In genomic region chr10:19209319-19209718, GRCh38 we compare ENCODE assay signal across 20 cellular contexts.
"Had no signal": no experiment of that assay in that cellular context is flagged by ENCODE, and none has a peak within 500 bp of the region (broad histone marks: within the 10 kb centered on the region; RNA-seq: fewer than 3 reads in every experiment).

No MANE protein-coding gene starts in this region.

- DNase-seq: activated B cell treated with CpG ODN at 0.5 μM for 24 hours; activated CD4-positive, alpha-beta T cell treated with anti-CD3 and anti-CD28 coated beads for 48 hours; activated CD8-positive, alpha-beta T cell treated with anti-CD3 and anti-CD28 coated beads, Interleukin-2, amount 10 ng/mL, durations not matched to agents 7 days and 5 days; activated naive CD4-positive, alpha-beta T cell treated with anti-CD3 and anti-CD28 coated beads for 36 hours; activated T-cell treated with anti-CD3 and anti-CD28 coated beads, Interleukin-2, amount 50 U/mL, for 4 hours; body of pancreas; caudate nucleus; effector memory CD8-positive, alpha-beta T cell; immature natural killer cell; kidney glomerular epithelial cell; left ventricle myocardium inferior; mammary epithelial cell; nephron progenitor cell; nucleus accumbens; retina; spleen; stimulated activated CD4-positive, alpha-beta T cell treated with anti-CD3 and anti-CD28 coated beads, Interleukin-4, amount 100 ng/mL, for 4 hours; stimulated activated naive B cell treated with anti-CD40 and anti-IgM and Interleukin-4, amounts not matched to agents 10 μg/mL and 1 μg/mL and 100 μg/mL, for 72 hours; upper lobe of left lung had no signal

- H3K4me3 Mint-ChIP-seq: activated B cell treated with CpG ODN at 0.5 μM for 24 hours; activated CD8-positive, alpha-beta T cell treated with anti-CD3 and anti-CD28 coated beads, Interleukin-2, amount 10 ng/mL, durations not matched to agents 7 days and 5 days; activated naive CD4-positive, alpha-beta T cell treated with anti-CD3 and anti-CD28 coated beads for 36 hours; activated T-cell treated with anti-CD3 and anti-CD28 coated beads, Interleukin-2, amount 50 U/mL, for 4 hours; effector memory CD8-positive, alpha-beta T cell; immature natural killer cell; nephron progenitor cell; stimulated activated naive B cell treated with anti-CD40 and anti-IgM and Interleukin-4, amounts not matched to agents 10 μg/mL and 1 μg/mL and 100 μg/mL, for 72 hours had no signal

- H3K4me1 ChIP-seq: body of pancreas, left ventricle myocardium inferior, spleen, upper lobe of left lung had no signal

- H3K36me3 Mint-ChIP-seq: immature natural killer cell; stimulated activated naive B cell treated with anti-CD40 and anti-IgM and Interleukin-4, amounts not matched to agents 10 μg/mL and 1 μg/mL and 100 μg/mL, for 72 hours had no signal

- H3K36me3 ChIP-seq: left ventricle myocardium inferior, spleen, thoracic aorta, upper lobe of left lung had no signal

- H3K4me3 ChIP-seq: body of pancreas, left ventricle myocardium inferior, spleen, thoracic aorta, upper lobe of left lung had no signal

- H3K27ac ChIP-seq: body of pancreas, left ventricle myocardium inferior, spleen, thoracic aorta, upper lobe of left lung had no signal

- H3K9me3 ChIP-seq: body of pancreas, left ventricle myocardium inferior, spleen, thoracic aorta, upper lobe of left lung had no signal

- ATAC-seq: activated CD8-positive, alpha-beta T cell treated with anti-CD3 and anti-CD28 coated beads, Interleukin-2, amount 10 ng/mL, durations not matched to agents 7 days and 5 days; activated T-cell treated with anti-CD3 and anti-CD28 coated beads, Interleukin-2, amount 50 U/mL, for 4 hours; body of pancreas; effector memory CD8-positive, alpha-beta T cell; stimulated activated naive B cell treated with anti-CD40 and anti-IgM and Interleukin-4, amounts not matched to agents 10 μg/mL and 1 μg/mL and 100 μg/mL, for 72 hours had no signal

- H3K27me3 ChIP-seq: body of pancreas, spleen, upper lobe of left lung had no signal

- H3K27ac Mint-ChIP-seq: activated B cell treated with CpG ODN at 0.5 μM for 24 hours; activated CD8-positive, alpha-beta T cell treated with anti-CD3 and anti-CD28 coated beads, Interleukin-2, amount 10 ng/mL, durations not matched to agents 7 days and 5 days; activated naive CD4-positive, alpha-beta T cell treated with anti-CD3 and anti-CD28 coated beads for 36 hours; effector memory CD8-positive, alpha-beta T cell; immature natural killer cell; nephron progenitor cell; stimulated activated naive B cell treated with anti-CD40 and anti-IgM and Interleukin-4, amounts not matched to agents 10 μg/mL and 1 μg/mL and 100 μg/mL, for 72 hours had no signal

- H3K27me3 Mint-ChIP-seq: activated B cell treated with CpG ODN at 0.5 μM for 24 hours; effector memory CD8-positive, alpha-beta T cell; stimulated activated naive B cell treated with anti-CD40 and anti-IgM and Interleukin-4, amounts not matched to agents 10 μg/mL and 1 μg/mL and 100 μg/mL, for 72 hours had no signal

- H3K9me3 Mint-ChIP-seq: nephron progenitor cell had no signal

- H3K4me1 Mint-ChIP-seq: activated B cell treated with CpG ODN at 0.5 μM for 24 hours; immature natural killer cell; nephron progenitor cell; stimulated activated naive B cell treated with anti-CD40 and anti-IgM and Interleukin-4, amounts not matched to agents 10 μg/mL and 1 μg/mL and 100 μg/mL, for 72 hours had no signal
